8 cellular contexts compared by ENCODE assay signal in genomic region chr19:7920520-7921301, GRCh38. TPM values are rescaled to one million over a fixed set of nuclear protein-coding genes. Genes with fewer than 3 reads are reported as not detected.
DNase-seq lines count a peak whose midpoint lies in the region; ATAC-seq and TF ChIP-seq lines count a peak whose summit lies in the region.

No MANE protein-coding gene starts in this region.

- no peaks in the 10 kb centered on the region for H3K36me3 Mint-ChIP-seq in activated naive CD8-positive, alpha-beta T cell

- H3K9me3 Mint-ChIP-seq in activated naive CD8-positive, alpha-beta T cell (ENCODE audit: low read depth): no peaks in the 10 kb centered on the region

- H3K27ac ChIP-seq in ovary (peak overlapping the region in 1 of 2 donors; percentile 78), thymus (ENCODE audit: low read depth) (peak overlapping the region; percentile 98)

- H3K27me3 Mint-ChIP-seq in activated naive CD8-positive, alpha-beta T cell: peaks cover 5% of the 10 kb centered on the region

- H3K4me3 Mint-ChIP-seq in activated naive CD8-positive, alpha-beta T cell: peak overlapping the region; percentile 89

- peak overlapping the region; percentile 87 for H3K27ac Mint-ChIP-seq in activated naive CD8-positive, alpha-beta T cell

- intact Hi-C loops in head of caudate nucleus (cut with DNase I): no loop called here
- intact Hi-C loops in ovary (cut with DNase I): no loop called here

- H3K9me3 ChIP-seq in ovary: no peaks in the 10 kb centered on the region
- H3K9me3 ChIP-seq in thymus (ENCODE audit: control insufficient read depth): no peaks in the 10 kb centered on the region

- peaks cover 3% of the 10 kb centered on the region for H3K27me3 ChIP-seq in ovary
- H3K27me3 ChIP-seq in thymus (ENCODE audit: control insufficient read depth, insufficient read depth): peaks cover 32% of the 10 kb centered on the region

- 1 to 3% (median 2%) methylated on average over 50 to 62 of the region's 62 CpGs for WGBS in ovary, 3 donors
- 2% methylated on average over 62 of the region's 62 CpGs for WGBS in thymus

- peak; percentile 80 for DNase-seq in GF-D8 (lab: John Stamatoyannopoulos, UW)
- DNase-seq in HFF-Myc (ENCODE audit: extremely low read depth, low read depth): peak; percentile 70
- DNase-seq in NCI-H1092 (lab: John Stamatoyannopoulos, UW): peak; percentile 93
- peak; percentile 95 to 100 (median 98) for DNase-seq in head of caudate nucleus
- peak; percentile 99 to 100 (median 100) for DNase-seq in ovary

- no peak for TF ChIP-seq EP300 in ovary (IDR thresholded peaks at IDR 0.05)

- H3K4me3 ChIP-seq in HFF-Myc (replicated peaks; ENCODE audit: low read depth, low read length): peak overlapping the region; percentile 56
- peak overlapping the region; percentile 96 for H3K4me3 ChIP-seq in ovary
- peak overlapping the region; percentile 89 for H3K4me3 ChIP-seq in thymus (ENCODE audit: low read length)

- ATAC-seq in SK-N-SH treated with all-trans-retinoic acid at 6 μM for 48 hours: peak; percentile 46

- no peak for TF ChIP-seq CTCF in HFF-Myc (IDR thresholded peaks at IDR 0.05; ENCODE audit: low read depth, low read length, missing control alignments)
- TF ChIP-seq CTCF in ovary (IDR thresholded peaks at IDR 0.05): no peak

- no peaks in the 10 kb centered on the region for H3K36me3 ChIP-seq in ovary
- H3K36me3 ChIP-seq in thymus (ENCODE audit: control insufficient read depth, insufficient read depth): peaks cover 14% of the 10 kb centered on the region

- no peak for TF ChIP-seq POLR2A in ovary (IDR thresholded peaks at IDR 0.05)

- H3K4me1 Mint-ChIP-seq in activated naive CD8-positive, alpha-beta T cell (ENCODE audit: low read depth): peaks cover 26% of the 10 kb centered on the region

- H3K4me1 ChIP-seq in ovary (ENCODE audit: insufficient read depth) (peaks cover 28% of the 10 kb centered on the region), thymus (ENCODE audit: control insufficient read depth, insufficient read depth, low read length) (peaks cover 25% of the 10 kb centered on the region)

TF ChIP-seq in SK-N-SH treated with all-trans-retinoic acid at 6 μM for 48 hours, 23 proteins besides CTCF, POLR2A, EP300 and RAD21 (continues in another document):
- TF ChIP-seq ISL1 (CRISPR knock-in tag; IDR thresholded peaks at IDR 0.05) (no peak), SNAI2 (CRISPR knock-in tag; IDR thresholded peaks at IDR 0.05) (no peak), ZNF8 (CRISPR knock-in tag; IDR thresholded peaks at IDR 0.05) (no peak), CREB5 (CRISPR knock-in tag; IDR thresholded peaks at IDR 0.05; ENCODE audit: low read depth) (no peak), CSDC2 (CRISPR knock-in tag; IDR thresholded peaks at IDR 0.05) (no peak), TCF4 (CRISPR knock-in tag; IDR thresholded peaks at IDR 0.05; ENCODE audit: borderline replicate concordance) (no peak), GLIS3 (CRISPR knock-in tag; IDR thresholded peaks at IDR 0.05) (no peak), PPARA (CRISPR knock-in tag; IDR thresholded peaks at IDR 0.05; ENCODE audit: borderline replicate concordance) (no peak), CSRNP3 (CRISPR knock-in tag; IDR thresholded peaks at IDR 0.05) (no peak), ZC3H10 (CRISPR knock-in tag; IDR thresholded peaks at IDR 0.05) (no peak), ZNF565 (CRISPR knock-in tag; conservative IDR thresholded peaks at IDR 0.05; ENCODE audit: low read depth) (no peak), TSHZ2 (CRISPR knock-in tag; IDR thresholded peaks at IDR 0.05) (no peak), OSR1 (CRISPR knock-in tag; IDR thresholded peaks at IDR 0.05) (no peak), ZFP3 (CRISPR knock-in tag; IDR thresholded peaks at IDR 0.05) (no peak), PATZ1 (CRISPR knock-in tag; IDR thresholded peaks at IDR 0.05; ENCODE audit: borderline replicate concordance) (no peak), ESRRG (CRISPR knock-in tag; IDR thresholded peaks at IDR 0.05) (no peak), ZNF70 (CRISPR knock-in tag; IDR thresholded peaks at IDR 0.05) (no peak), TOX (CRISPR knock-in tag; IDR thresholded peaks at IDR 0.05; ENCODE audit: borderline replicate concordance) (no peak), BACH2 (CRISPR knock-in tag; IDR thresholded peaks at IDR 0.05; ENCODE audit: borderline replicate concordance) (no peak)

RNA-seq across cellular contexts. Expression of gene SNAPC2, which starts 0.6 kb away (rescaled TPM):
- 10 to 100 TPM in 6 of 7 donors, 1 to 10 TPM in 1; 8.8 to 26.6 (median 16.3) TPM for total RNA-seq in ovary
- polyA plus RNA-seq in ovary (10 to 100 TPM in 1 of 2 donors, 1 to 10 TPM in 1; 1.8 to 19.8 TPM), thymus (16.0 TPM)

RNA-seq across cellular contexts. Expression of gene CTXN1, which starts 5.2 kb away (rescaled TPM):
- 10 to 100 TPM in 2 of 7 donors, 1 to 10 TPM in 5; 1.4 to 99.7 (median 6.1) TPM for total RNA-seq in ovary
- polyA plus RNA-seq in ovary (1 to 10 TPM in 1 of 2 donors, not detected in 1; 3.3 TPM), thymus (0.82 TPM)

RNA-seq across cellular contexts. Expression of gene TGFBR3L, which starts 6.1 kb away (rescaled TPM):
- total RNA-seq in ovary: 1 to 10 TPM in 2 of 7 donors, not detected in 5; 1.0 to 6.9 TPM
- polyA plus RNA-seq in ovary: under 1 TPM in 1 of 2 donors, not detected in 1; 0.18 TPM
- polyA plus RNA-seq in thymus: 0.05 TPM

RNA-seq across cellular contexts. Expression of gene MAP2K7, which starts 17.0 kb away (rescaled TPM):
- total RNA-seq in ovary: 10 to 100 TPM in 5 of 7 donors, 1 to 10 TPM in 2; 9.2 to 35.5 (median 26.3) TPM
- polyA plus RNA-seq in ovary: 10 to 100 TPM in 1 of 2 donors, 1 to 10 TPM in 1; 6.3 to 32.2 TPM
- polyA plus RNA-seq in thymus: 45.4 TPM

RNA-seq across cellular contexts. Expression of gene TIMM44, which starts 22.8 kb away (rescaled TPM):
- total RNA-seq in ovary: 100 to 1,000 TPM in 1 of 7 donors, 10 to 100 TPM in 6; 43.4 to 110 (median 51.8) TPM
- polyA plus RNA-seq in ovary (10 to 100 TPM; 29.8 to 48.4 TPM), thymus (41.8 TPM)
